1 cellular context compared by ENCODE assay signal in genomic region chr12:95739561-95740313, GRCh38.
TF ChIP-seq lines count a peak whose summit lies in the region.

No MANE protein-coding gene starts in this region.

TF ChIP-seq in WTC11, 78 proteins besides CTCF, POLR2A, EP300 and RAD21 (continued from another document):
- TF ChIP-seq, protein P1, sequence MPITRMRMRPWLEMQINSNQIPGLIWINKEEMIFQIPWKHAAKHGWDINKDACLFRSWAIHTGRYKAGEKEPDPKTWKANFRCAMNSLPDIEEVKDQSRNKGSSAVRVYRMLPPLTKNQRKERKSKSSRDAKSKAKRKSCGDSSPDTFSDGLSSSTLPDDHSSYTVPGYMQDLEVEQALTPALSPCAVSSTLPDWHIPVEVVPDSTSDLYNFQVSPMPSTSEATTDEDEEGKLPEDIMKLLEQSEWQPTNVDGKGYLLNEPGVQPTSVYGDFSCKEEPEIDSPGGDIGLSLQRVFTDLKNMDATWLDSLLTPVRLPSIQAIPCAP (CRISPR knock-in tag; IDR thresholded peaks at IDR 0.05) = no peak
- TF ChIP-seq ERG (CRISPR knock-in tag; IDR thresholded peaks at IDR 0.05) (no peak), E2F5 (CRISPR knock-in tag; IDR thresholded peaks at IDR 0.05) (no peak), ZNF138 (CRISPR knock-in tag; conservative IDR thresholded peaks at IDR 0.05) (no peak), USF2 (CRISPR knock-in tag; IDR thresholded peaks at IDR 0.05) (no peak), ZNF416 (CRISPR knock-in tag; IDR thresholded peaks at IDR 0.05) (no peak), EMX1 (CRISPR knock-in tag; IDR thresholded peaks at IDR 0.05) (no peak), IRF2 (CRISPR knock-in tag; IDR thresholded peaks at IDR 0.05; ENCODE audit: borderline replicate concordance, low read depth) (no peak), HMGXB4 (CRISPR knock-in tag; IDR thresholded peaks at IDR 0.05) (no peak)
- TF ChIP-seq, protein P2, sequence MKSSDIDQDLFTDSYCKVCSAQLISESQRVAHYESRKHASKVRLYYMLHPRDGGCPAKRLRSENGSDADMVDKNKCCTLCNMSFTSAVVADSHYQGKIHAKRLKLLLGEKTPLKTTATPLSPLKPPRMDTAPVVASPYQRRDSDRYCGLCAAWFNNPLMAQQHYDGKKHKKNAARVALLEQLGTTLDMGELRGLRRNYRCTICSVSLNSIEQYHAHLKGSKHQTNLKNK (CRISPR knock-in tag; IDR thresholded peaks at IDR 0.05) = no peak
